Comparison of ENCODE assay signal across 1 cellular context in genomic region chr10:71307469-71308085, GRCh38.
TF ChIP-seq lines count a peak whose summit lies in the region.

No MANE protein-coding gene starts in this region.

TF ChIP-seq in K562, 482 proteins besides CTCF, POLR2A, EP300 and RAD21:
- TF ChIP-seq MXD1 (CRISPR knock-in tag; IDR thresholded peaks at IDR 0.05; ENCODE audit: borderline replicate concordance, poor library complexity, severe bottlenecking), result no peak
- no peak for TF ChIP-seq PYGO2 (tag; IDR thresholded peaks at IDR 0.05)
- TF ChIP-seq BCLAF1 (IDR thresholded peaks at IDR 0.05; ENCODE audit: borderline replicate concordance in 1 of 2, control insufficient read depth in 1 of 2, low read depth in 2 of 2, low read length in 1 of 2), result no peak
- TF ChIP-seq NEUROD1 (IDR thresholded peaks at IDR 0.05; ENCODE audit: borderline replicate concordance, low read depth, low read length, partially characterized antibody), result no peak
- TF ChIP-seq THRAP3 (IDR thresholded peaks at IDR 0.05; ENCODE audit: borderline replicate concordance), result no peak
- peak; percentile 59 for TF ChIP-seq ZFP36 (IDR thresholded peaks at IDR 0.05; ENCODE audit: low read depth, low read length, partially characterized antibody)
- no peak for TF ChIP-seq CTCFL (IDR thresholded peaks at IDR 0.05; ENCODE audit: borderline replicate concordance, insufficient read depth, low read depth, low read length, poor library complexity, severe bottlenecking)
- TF ChIP-seq MAFG (tag; conservative IDR thresholded peaks at IDR 0.05), result peak; percentile 91
- no peak for TF ChIP-seq GATAD2B (IDR thresholded peaks at IDR 0.05; ENCODE audit: borderline replicate concordance)
- no peak for TF ChIP-seq POLR2AphosphoS5 (IDR thresholded peaks at IDR 0.05; ENCODE audit: control insufficient read depth, insufficient read depth, low read depth, low read length)
- 0 out of 2 replicates have a peak, but pooled peaks have one; percentile 35 for TF ChIP-seq ZNF24 (IDR thresholded peaks at IDR 0.05)
- TF ChIP-seq C11orf30 (IDR thresholded peaks at IDR 0.05; ENCODE audit: low read depth), result peak; percentile 91
- no peak for TF ChIP-seq DIDO1 (tag; IDR thresholded peaks at IDR 0.05; ENCODE audit: low read depth)
- no peak for TF ChIP-seq EP400 (IDR thresholded peaks at IDR 0.05)
- no peak for TF ChIP-seq ZNF175 (CRISPR knock-in tag; IDR thresholded peaks at IDR 0.05; ENCODE audit: low read depth)
- TF ChIP-seq MAFF (IDR thresholded peaks at IDR 0.05; ENCODE audit: low read length), result peak; percentile 89
- no peak for TF ChIP-seq NRF1 (conservative IDR thresholded peaks at IDR 0.05 in 1 of 2, IDR thresholded peaks at IDR 0.05 in 1 of 2)
- TF ChIP-seq DMBX1 (CRISPR knock-in tag; IDR thresholded peaks at IDR 0.05; ENCODE audit: borderline replicate concordance), result no peak
- TF ChIP-seq MAFK (IDR thresholded peaks at IDR 0.05; ENCODE audit: low read length), result peak; percentile 87
- TF ChIP-seq ZNF316 (IDR thresholded peaks at IDR 0.05), result peak; percentile 95
- TF ChIP-seq RBM14 (IDR thresholded peaks at IDR 0.05; ENCODE audit: borderline replicate concordance, insufficient read depth, low read depth, low read length), result no peak
- 0 out of 2 replicates have a peak, but pooled peaks have one; percentile 39 for TF ChIP-seq THRB (CRISPR knock-in tag; conservative IDR thresholded peaks at IDR 0.05)
TF ChIP-seq in K562: peak in this region for 8.
